In genomic region chr2:205751621-205752031, GRCh38 we compare ENCODE assay signal across 1 cellular context.
TF ChIP-seq lines count a peak whose summit lies in the region.

No MANE protein-coding gene starts in this region.

TF ChIP-seq in IMR-90, 13 proteins besides CTCF, POLR2A, EP300 and RAD21 (continued from another document):
- TF ChIP-seq ELK1 (IDR thresholded peaks at IDR 0.05; ENCODE audit: borderline replicate concordance, low read depth, low read length), result no peak
- TF ChIP-seq RCOR1 (IDR thresholded peaks at IDR 0.05; ENCODE audit: insufficient replicate concordance, low read length), result no peak
- TF ChIP-seq CHD1 (IDR thresholded peaks at IDR 0.05; ENCODE audit: low read depth, low read length), result no peak
